13 cellular contexts compared by ENCODE assay signal in genomic region chr14:104436741-104437701, GRCh38.
A peak's percentile ranks its signal among the peaks of the same experiment; 100 is the strongest.
DNase-seq lines count a peak whose midpoint lies in the region; ATAC-seq, FAIRE-seq and TF ChIP-seq lines count a peak whose summit lies in the region.
"Had no signal": no experiment of that assay in that cellular context is flagged by ENCODE, and none has a peak within 500 bp of the region (broad histone marks: within the 10 kb centered on the region; RNA-seq: fewer than 3 reads in every experiment).

No MANE protein-coding gene starts in this region.

- peaks cover 9% of the 10 kb centered on the region for H3K4me1 Mint-ChIP-seq in Calu3 (ENCODE audit: low read depth, unreplicated experiment)
- peaks cover 10% of the 10 kb centered on the region for H3K4me1 Mint-ChIP-seq in dendritic cell treated with granulocyte-macrophage colony-stimulating factor and Interleukin-4, amounts not matched to agents 40 ng/mL and 50 ng/mL, for 4 days (ENCODE audit: low read depth)

- H3K27ac ChIP-seq in pancreas: peak overlapping the region; percentile 64 to 80 (median 68)

- TF ChIP-seq CTCF in Calu3 (IDR thresholded peaks at IDR 0.05; ENCODE audit: unreplicated experiment): no peak
- no peak for TF ChIP-seq CTCF in pancreas (IDR thresholded peaks at IDR 0.05)

- peaks cover 2% of the 10 kb centered on the region for H3K9me3 Mint-ChIP-seq in Calu3 (ENCODE audit: low read depth, unreplicated experiment)
- no peaks in the 10 kb centered on the region for H3K9me3 Mint-ChIP-seq in dendritic cell treated with granulocyte-macrophage colony-stimulating factor and Interleukin-4, amounts not matched to agents 40 ng/mL and 50 ng/mL, for 4 days

- no TSS peak for BruUV-seq in Calu3 (replicated peaks; lab: Mats Ljungman, UMichigan)

- CTCF ChIA-PET in Calu3 (lab: Charles Lee): interaction anchor here (0.6 to 0.8 kb wide), 2 partner anchors 127 to 515 kb away, joined by 3 to 6 read pairs; no protein-coding TSS in a partner anchor

- H3K36me3 Mint-ChIP-seq in Calu3 (ENCODE audit: insufficient read depth, unreplicated experiment): peaks cover 5% of the 10 kb centered on the region
- no peaks in the 10 kb centered on the region for H3K36me3 Mint-ChIP-seq in dendritic cell treated with granulocyte-macrophage colony-stimulating factor and Interleukin-4, amounts not matched to agents 40 ng/mL and 50 ng/mL, for 4 days (ENCODE audit: low read depth)

- ATAC-seq in pancreas: peak; percentile 62 to 88 (median 78)
- ATAC-seq in HG02973 (IDR thresholded peaks at IDR 0.05; ENCODE audit: unreplicated experiment): no peak
- ATAC-seq in GM21529 (IDR thresholded peaks at IDR 0.05; ENCODE audit: unreplicated experiment): no peak

- H3K27me3 ChIP-seq in pancreas: no peaks in the 10 kb centered on the region
- H3K27me3 ChIP-seq: Peyer's patch, tibial nerve had no signal

- no peaks in the 10 kb centered on the region for H3K36me3 ChIP-seq in pancreas
- H3K36me3 ChIP-seq: Peyer's patch, tibial nerve had no signal

- no peaks in the 10 kb centered on the region for H3K9me3 ChIP-seq in pancreas
- H3K9me3 ChIP-seq: Peyer's patch had no signal

- H3K4me3 ChIP-seq in pancreas: peak overlapping the region in 1 of 4 donors; percentile 22

- FAIRE-seq in pancreas (lab: Jason Lieb, UNC): no peak
- FAIRE-seq: GM18507 had no signal

- no peak overlapping the region for H3K27ac Mint-ChIP-seq in Calu3 (ENCODE audit: unreplicated experiment)
- peak overlapping the region; percentile 48 for H3K27ac Mint-ChIP-seq in dendritic cell treated with granulocyte-macrophage colony-stimulating factor and Interleukin-4, amounts not matched to agents 40 ng/mL and 50 ng/mL, for 4 days

- DNase-seq in Calu3 (peak; percentile 91), NCI-H2081 (lab: John Stamatoyannopoulos, UW) (peak; percentile 84 to 94), pancreas (peak; percentile 37 to 83 (median 66)), ureter (ENCODE audit: low spot score) (no peak), globus pallidus (ENCODE audit: low spot score) (no peak)
- DNase-seq: activated CD4-positive, alpha-beta T cell treated with anti-CD3 and anti-CD28 coated beads, Interleukin-2, amount 50 U/mL, for 48 hours; midbrain had no signal

- no peaks in the 10 kb centered on the region for H3K4me1 ChIP-seq in pancreas

- intact Hi-C loops in Calu3 (cut with micrococcal nuclease; ENCODE audit: unreplicated experiment): no loop called here
- intact Hi-C loops in dendritic cell treated with granulocyte-macrophage colony-stimulating factor and Interleukin-4, amounts not matched to agents 40 ng/mL and 50 ng/mL, for 4 days (cut with micrococcal nuclease): no loop called here
- intact Hi-C loops in pancreas (cut with DNase I): no loop called here

- 49 to 56% methylated on average over 15 of the region's 15 CpGs for WGBS in pancreas, 2 donors

- H3K4me3 Mint-ChIP-seq in Calu3 (ENCODE audit: low read depth, unreplicated experiment): peak overlapping the region; percentile 37
- no peak overlapping the region for H3K4me3 Mint-ChIP-seq in dendritic cell treated with granulocyte-macrophage colony-stimulating factor and Interleukin-4, amounts not matched to agents 40 ng/mL and 50 ng/mL, for 4 days

- peaks cover 14% of the 10 kb centered on the region for H3K27me3 Mint-ChIP-seq in Calu3 (ENCODE audit: unreplicated experiment)
- H3K27me3 Mint-ChIP-seq in dendritic cell treated with granulocyte-macrophage colony-stimulating factor and Interleukin-4, amounts not matched to agents 40 ng/mL and 50 ng/mL, for 4 days: no peaks in the 10 kb centered on the region

Comparison
In these comparisons a context has a peak if more than half of its experiments do, and no peak if none do; other contexts are left out.
1. DNase-seq: peak in Calu3 (single experiment), NCI-H2081 (2 of 2) and pancreas (6 of 6); none in ureter (single experiment) and globus pallidus (single experiment).
2. ATAC-seq: peak in pancreas (4 of 4); none in HG02973 (single experiment) and GM21529 (single experiment).